1 cellular context compared by ENCODE assay signal in the genomic region with DNA sequence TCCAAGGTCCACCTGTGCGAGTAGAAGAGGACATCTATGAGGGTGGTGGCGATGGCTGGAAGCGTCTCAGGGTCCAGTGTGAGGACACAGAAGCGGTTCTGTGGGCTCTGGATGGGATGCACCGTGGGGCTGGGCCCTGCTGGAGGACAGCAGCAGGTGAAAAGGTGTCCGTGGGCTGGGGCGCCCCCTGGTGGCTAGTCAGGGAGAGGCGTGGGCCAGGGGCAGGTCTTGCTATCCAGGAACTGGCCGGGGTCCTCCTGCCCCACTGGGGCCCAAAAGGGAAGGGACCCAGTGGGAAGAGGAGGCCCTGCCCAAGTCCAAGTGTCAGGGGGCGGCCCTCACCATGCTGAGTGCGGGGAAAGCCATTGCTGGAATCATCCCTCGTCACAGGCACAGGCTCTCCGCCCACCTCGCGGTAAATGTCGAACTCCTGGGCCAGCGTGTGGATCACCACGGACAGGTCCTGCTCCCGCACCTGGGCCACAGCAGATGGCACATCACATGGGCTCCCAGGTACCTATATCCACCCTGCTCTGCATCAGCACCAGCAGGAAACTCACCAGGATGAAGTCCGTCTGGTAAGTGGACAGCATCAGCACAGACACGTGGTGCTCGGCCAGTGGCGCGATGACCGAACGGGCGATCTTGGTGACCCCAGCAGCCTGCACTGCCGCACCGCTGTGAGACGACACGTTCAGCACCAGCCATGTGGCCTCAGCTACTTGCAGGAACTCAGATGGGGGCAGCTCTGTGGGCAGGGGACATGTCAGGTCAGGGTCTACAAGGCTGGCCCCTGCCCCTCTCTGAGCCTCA.
TF ChIP-seq lines count a peak whose summit lies in the region.

No MANE protein-coding gene starts in this region.

TF ChIP-seq in GM12878, 131 proteins besides CTCF, POLR2A, EP300 and RAD21 (continues in another document):
- TF ChIP-seq NFYA (IDR thresholded peaks at IDR 0.05; ENCODE audit: borderline replicate concordance, low read depth, low read length) (no peak), MXI1 (IDR thresholded peaks at IDR 0.05; ENCODE audit: low read depth, low read length) (no peak), FOXM1 (IDR thresholded peaks at IDR 0.05; ENCODE audit: low read depth, low read length) (no peak), ZSCAN29 (IDR thresholded peaks at IDR 0.05) (no peak), POLR2AphosphoS5 (IDR thresholded peaks at IDR 0.05; ENCODE audit: low read length) (no peak), SMC3 (IDR thresholded peaks at IDR 0.05; ENCODE audit: borderline replicate concordance, low read length) (peak; percentile 83), IKZF2 (IDR thresholded peaks at IDR 0.05) (no peak), E2F4 (IDR thresholded peaks at IDR 0.05; ENCODE audit: low read depth, low read length) (no peak), ZBTB40 (IDR thresholded peaks at IDR 0.05; ENCODE audit: borderline replicate concordance) (no peak), SMARCA5 (IDR thresholded peaks at IDR 0.05) (0 out of 2 replicates have a peak, but pooled peaks have one; percentile 30), BHLHE40 (IDR thresholded peaks at IDR 0.05; ENCODE audit: borderline replicate concordance in 1 of 2, low read depth in 2 of 2, low read length in 1 of 2) (0 out of 4 replicates have a peak, but pooled peaks of 1 of the 2 experiments have one; percentile 6), NBN (IDR thresholded peaks at IDR 0.05) (no peak), LARP7 (IDR thresholded peaks at IDR 0.05) (peak; percentile 43; the same call in 1 of the 2 replicates), SUZ12 (IDR thresholded peaks at IDR 0.05; ENCODE audit: unreplicated experiment) (no peak), YY1 (IDR thresholded peaks at IDR 0.05; ENCODE audit: low read depth, low read length) (peak; percentile 38; the same call in 1 of the 2 replicates), ZNF207 (IDR thresholded peaks at IDR 0.05; ENCODE audit: borderline replicate concordance) (no peak), SIX5 (IDR thresholded peaks at IDR 0.05; ENCODE audit: low read depth, low read length, severe bottlenecking) (no peak), ZBTB4 (CRISPR knock-in tag; IDR thresholded peaks at IDR 0.05) (no peak), ZNF384 (IDR thresholded peaks at IDR 0.05; ENCODE audit: borderline replicate concordance, low read depth, low read length) (no peak), MTA2 (IDR thresholded peaks at IDR 0.05; ENCODE audit: low read depth) (no peak), ASH2L (IDR thresholded peaks at IDR 0.05; ENCODE audit: borderline replicate concordance, low read depth) (no peak), TCF7 (IDR thresholded peaks at IDR 0.05; ENCODE audit: borderline replicate concordance) (no peak), NR2F1 (conservative IDR thresholded peaks at IDR 0.05) (0 out of 2 replicates have a peak, but pooled peaks have one; percentile 15), YBX1 (IDR thresholded peaks at IDR 0.05) (no peak), HSF1 (IDR thresholded peaks at IDR 0.05; ENCODE audit: low read depth, low read length) (no peak), KLF5 (IDR thresholded peaks at IDR 0.05; ENCODE audit: partially characterized antibody) (no peak)
- TF ChIP-seq, protein P1, sequence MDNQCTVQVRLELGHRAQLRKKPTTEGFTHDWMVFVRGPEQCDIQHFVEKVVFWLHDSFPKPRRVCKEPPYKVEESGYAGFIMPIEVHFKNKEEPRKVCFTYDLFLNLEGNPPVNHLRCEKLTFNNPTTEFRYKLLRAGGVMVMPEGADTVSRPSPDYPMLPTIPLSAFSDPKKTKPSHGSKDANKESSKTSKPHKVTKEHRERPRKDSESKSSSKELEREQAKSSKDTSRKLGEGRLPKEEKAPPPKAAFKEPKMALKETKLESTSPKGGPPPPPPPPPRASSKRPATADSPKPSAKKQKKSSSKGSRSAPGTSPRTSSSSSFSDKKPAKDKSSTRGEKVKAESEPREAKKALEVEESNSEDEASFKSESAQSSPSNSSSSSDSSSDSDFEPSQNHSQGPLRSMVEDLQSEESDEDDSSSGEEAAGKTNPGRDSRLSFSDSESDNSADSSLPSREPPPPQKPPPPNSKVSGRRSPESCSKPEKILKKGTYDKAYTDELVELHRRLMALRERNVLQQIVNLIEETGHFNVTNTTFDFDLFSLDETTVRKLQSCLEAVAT (IDR thresholded peaks at IDR 0.05), result 0 out of 2 replicates have a peak, but pooled peaks have one; percentile 22
- TF ChIP-seq, protein P2, sequence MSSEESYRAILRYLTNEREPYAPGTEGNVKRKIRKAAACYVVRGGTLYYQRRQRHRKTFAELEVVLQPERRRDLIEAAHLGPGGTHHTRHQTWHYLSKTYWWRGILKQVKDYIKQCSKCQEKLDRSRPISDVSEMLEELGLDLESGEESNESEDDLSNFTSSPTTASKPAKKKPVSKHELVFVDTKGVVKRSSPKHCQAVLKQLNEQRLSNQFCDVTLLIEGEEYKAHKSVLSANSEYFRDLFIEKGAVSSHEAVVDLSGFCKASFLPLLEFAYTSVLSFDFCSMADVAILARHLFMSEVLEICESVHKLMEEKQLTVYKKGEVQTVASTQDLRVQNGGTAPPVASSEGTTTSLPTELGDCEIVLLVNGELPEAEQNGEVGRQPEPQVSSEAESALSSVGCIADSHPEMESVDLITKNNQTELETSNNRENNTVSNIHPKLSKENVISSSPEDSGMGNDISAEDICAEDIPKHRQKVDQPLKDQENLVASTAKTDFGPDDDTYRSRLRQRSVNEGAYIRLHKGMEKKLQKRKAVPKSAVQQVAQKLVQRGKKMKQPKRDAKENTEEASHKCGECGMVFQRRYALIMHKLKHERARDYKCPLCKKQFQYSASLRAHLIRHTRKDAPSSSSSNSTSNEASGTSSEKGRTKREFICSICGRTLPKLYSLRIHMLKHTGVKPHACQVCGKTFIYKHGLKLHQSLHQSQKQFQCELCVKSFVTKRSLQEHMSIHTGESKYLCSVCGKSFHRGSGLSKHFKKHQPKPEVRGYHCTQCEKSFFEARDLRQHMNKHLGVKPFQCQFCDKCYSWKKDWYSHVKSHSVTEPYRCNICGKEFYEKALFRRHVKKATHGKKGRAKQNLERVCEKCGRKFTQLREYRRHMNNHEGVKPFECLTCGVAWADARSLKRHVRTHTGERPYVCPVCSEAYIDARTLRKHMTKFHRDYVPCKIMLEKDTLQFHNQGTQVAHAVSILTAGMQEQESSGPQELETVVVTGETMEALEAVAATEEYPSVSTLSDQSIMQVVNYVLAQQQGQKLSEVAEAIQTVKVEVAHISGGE (CRISPR knock-in tag; IDR thresholded peaks at IDR 0.05), result no peak
- TF ChIP-seq, protein P3, sequence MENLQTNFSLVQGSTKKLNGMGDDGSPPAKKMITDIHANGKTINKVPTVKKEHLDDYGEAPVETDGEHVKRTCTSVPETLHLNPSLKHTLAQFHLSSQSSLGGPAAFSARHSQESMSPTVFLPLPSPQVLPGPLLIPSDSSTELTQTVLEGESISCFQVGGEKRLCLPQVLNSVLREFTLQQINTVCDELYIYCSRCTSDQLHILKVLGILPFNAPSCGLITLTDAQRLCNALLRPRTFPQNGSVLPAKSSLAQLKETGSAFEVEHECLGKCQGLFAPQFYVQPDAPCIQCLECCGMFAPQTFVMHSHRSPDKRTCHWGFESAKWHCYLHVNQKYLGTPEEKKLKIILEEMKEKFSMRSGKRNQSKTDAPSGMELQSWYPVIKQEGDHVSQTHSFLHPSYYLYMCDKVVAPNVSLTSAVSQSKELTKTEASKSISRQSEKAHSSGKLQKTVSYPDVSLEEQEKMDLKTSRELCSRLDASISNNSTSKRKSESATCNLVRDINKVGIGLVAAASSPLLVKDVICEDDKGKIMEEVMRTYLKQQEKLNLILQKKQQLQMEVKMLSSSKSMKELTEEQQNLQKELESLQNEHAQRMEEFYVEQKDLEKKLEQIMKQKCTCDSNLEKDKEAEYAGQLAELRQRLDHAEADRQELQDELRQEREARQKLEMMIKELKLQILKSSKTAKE (IDR thresholded peaks at IDR 0.05; ENCODE audit: low read depth, poor library complexity, severe bottlenecking), result no peak
- TF ChIP-seq, protein P4, sequence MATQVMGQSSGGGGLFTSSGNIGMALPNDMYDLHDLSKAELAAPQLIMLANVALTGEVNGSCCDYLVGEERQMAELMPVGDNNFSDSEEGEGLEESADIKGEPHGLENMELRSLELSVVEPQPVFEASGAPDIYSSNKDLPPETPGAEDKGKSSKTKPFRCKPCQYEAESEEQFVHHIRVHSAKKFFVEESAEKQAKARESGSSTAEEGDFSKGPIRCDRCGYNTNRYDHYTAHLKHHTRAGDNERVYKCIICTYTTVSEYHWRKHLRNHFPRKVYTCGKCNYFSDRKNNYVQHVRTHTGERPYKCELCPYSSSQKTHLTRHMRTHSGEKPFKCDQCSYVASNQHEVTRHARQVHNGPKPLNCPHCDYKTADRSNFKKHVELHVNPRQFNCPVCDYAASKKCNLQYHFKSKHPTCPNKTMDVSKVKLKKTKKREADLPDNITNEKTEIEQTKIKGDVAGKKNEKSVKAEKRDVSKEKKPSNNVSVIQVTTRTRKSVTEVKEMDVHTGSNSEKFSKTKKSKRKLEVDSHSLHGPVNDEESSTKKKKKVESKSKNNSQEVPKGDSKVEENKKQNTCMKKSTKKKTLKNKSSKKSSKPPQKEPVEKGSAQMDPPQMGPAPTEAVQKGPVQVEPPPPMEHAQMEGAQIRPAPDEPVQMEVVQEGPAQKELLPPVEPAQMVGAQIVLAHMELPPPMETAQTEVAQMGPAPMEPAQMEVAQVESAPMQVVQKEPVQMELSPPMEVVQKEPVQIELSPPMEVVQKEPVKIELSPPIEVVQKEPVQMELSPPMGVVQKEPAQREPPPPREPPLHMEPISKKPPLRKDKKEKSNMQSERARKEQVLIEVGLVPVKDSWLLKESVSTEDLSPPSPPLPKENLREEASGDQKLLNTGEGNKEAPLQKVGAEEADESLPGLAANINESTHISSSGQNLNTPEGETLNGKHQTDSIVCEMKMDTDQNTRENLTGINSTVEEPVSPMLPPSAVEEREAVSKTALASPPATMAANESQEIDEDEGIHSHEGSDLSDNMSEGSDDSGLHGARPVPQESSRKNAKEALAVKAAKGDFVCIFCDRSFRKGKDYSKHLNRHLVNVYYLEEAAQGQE (IDR thresholded peaks at IDR 0.05; ENCODE audit: low read depth, low read length), result no peak
